In the genomic region with DNA sequence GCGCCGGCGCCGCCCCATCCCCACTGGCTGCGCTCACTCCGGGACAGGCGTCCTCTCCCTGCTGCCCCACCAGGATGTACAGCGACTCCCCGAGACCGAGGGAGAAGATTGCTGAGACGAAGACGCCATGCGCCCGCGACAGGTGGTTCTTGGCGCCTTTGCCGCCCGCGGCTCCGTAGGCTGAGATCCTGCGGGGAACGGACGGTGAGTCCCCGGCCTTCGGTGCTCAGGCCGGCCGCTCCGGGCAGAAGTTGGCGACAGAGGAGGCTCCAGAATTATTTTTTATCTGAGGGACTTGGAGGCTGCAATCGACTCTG, we compare ENCODE assay signal across 9 cellular contexts. TPM values are rescaled to one million over a fixed set of nuclear protein-coding genes. Genes with fewer than 3 reads are reported as not detected.
DNase-seq lines count a peak whose midpoint lies in the region; ATAC-seq and TF ChIP-seq lines count a peak whose summit lies in the region.
"Had no signal": no experiment of that assay in that cellular context is flagged by ENCODE, and none has a peak within 500 bp of the region (broad histone marks: within the 10 kb centered on the region; RNA-seq: fewer than 3 reads in every experiment).

No MANE protein-coding gene starts in this region.

- H3K4me1 Mint-ChIP-seq in activated naive CD8-positive, alpha-beta T cell treated with anti-CD3 and anti-CD28 coated beads for 36 hours = peaks cover 21% of the 10 kb centered on the region

- DNase-seq in heart right ventricle (no peak), right atrium auricular region (ENCODE audit: low spot score) (no peak), upper lobe of left lung (peak in 1 of 2 donors; percentile 82), DMS79 (lab: John Stamatoyannopoulos, UW) (no peak)
- peak; percentile 13 for DNase-seq in activated naive CD8-positive, alpha-beta T cell treated with anti-CD3 and anti-CD28 coated beads for 36 hours
- DNase-seq: cerebellar nuclear complex had no signal

- H3K4me1 ChIP-seq in heart right ventricle (peaks cover 8 to 29% (median 27%) of the 10 kb centered on the region in 9 donors), right atrium auricular region (peaks cover 0 to 29% of the 10 kb centered on the region in 2 donors), mesodermal cell (ENCODE audit: control insufficient read depth, insufficient read depth, low read length, poor library complexity, severe bottlenecking) (peaks cover 15% of the 10 kb centered on the region), upper lobe of left lung (peaks cover 25 to 34% (median 28%) of the 10 kb centered on the region in 4 donors)

- TF ChIP-seq CTCF in heart right ventricle (IDR thresholded peaks at IDR 0.05) (no peak), right atrium auricular region (IDR thresholded peaks at IDR 0.05) (no peak), upper lobe of left lung (IDR thresholded peaks at IDR 0.05) (no peak)

- H3K4me3 Mint-ChIP-seq in activated naive CD8-positive, alpha-beta T cell treated with anti-CD3 and anti-CD28 coated beads for 36 hours = peak overlapping the region; percentile 57

- 1% methylated on average over 24 to 30 of the region's 30 CpGs for WGBS in heart right ventricle, 2 donors
- 3 to 8% methylated on average over 23 to 28 of the region's 30 CpGs for WGBS in mesodermal cell (ENCODE audit: insufficient coverage in 2 of 2), 2 experiments
- WGBS in upper lobe of left lung, 2 donors = 2 to 6% methylated on average over 15 to 20 of the region's 30 CpGs

- peaks cover 0 to 3% (median 0%) of the 10 kb centered on the region in 9 donors for H3K36me3 ChIP-seq in heart right ventricle
- H3K36me3 ChIP-seq in right atrium auricular region = no peaks in the 10 kb centered on the region
- peaks cover 4% of the 10 kb centered on the region for H3K36me3 ChIP-seq in mesodermal cell (ENCODE audit: control insufficient read depth, insufficient read depth, low read length)
- H3K36me3 ChIP-seq in upper lobe of left lung = no peaks in the 10 kb centered on the region

- H3K9me3 ChIP-seq in heart right ventricle = no peaks in the 10 kb centered on the region
- no peaks in the 10 kb centered on the region for H3K9me3 ChIP-seq in right atrium auricular region
- no peaks in the 10 kb centered on the region for H3K9me3 ChIP-seq in mesodermal cell (ENCODE audit: control insufficient read depth, low read length)
- no peaks in the 10 kb centered on the region for H3K9me3 ChIP-seq in upper lobe of left lung

- H3K27me3 Mint-ChIP-seq in activated naive CD8-positive, alpha-beta T cell treated with anti-CD3 and anti-CD28 coated beads for 36 hours = peaks cover 37% of the 10 kb centered on the region

- TF ChIP-seq POLR2A in upper lobe of left lung (IDR thresholded peaks at IDR 0.05) = no peak

- H3K4me3 ChIP-seq in heart right ventricle (peak overlapping the region in 9 of 10 donors; percentile 19 to 51 (median 42)), right atrium auricular region (peak overlapping the region in 1 of 2 donors; percentile 49), mesodermal cell (ENCODE audit: extremely low read depth, insufficient read depth, low read length, poor library complexity, severe bottlenecking) (peak overlapping the region; percentile 5), upper lobe of left lung (peak overlapping the region in 3 of 4 donors; percentile 45 to 55 (median 47))

- H3K27ac ChIP-seq in heart right ventricle (no peak overlapping the region), right atrium auricular region (no peak overlapping the region), mesodermal cell (ENCODE audit: low read depth, low read length, severe bottlenecking) (no peak overlapping the region), upper lobe of left lung (peak overlapping the region in 1 of 4 donors; percentile 27)

- H3K27ac Mint-ChIP-seq in activated naive CD8-positive, alpha-beta T cell treated with anti-CD3 and anti-CD28 coated beads for 36 hours = no peak overlapping the region

- H3K27me3 ChIP-seq in heart right ventricle (peaks cover 16 to 49% (median 32%) of the 10 kb centered on the region in 7 donors), right atrium auricular region (peaks cover 16 to 21% of the 10 kb centered on the region in 2 donors), upper lobe of left lung (peaks cover 0 to 29% (median 18%) of the 10 kb centered on the region in 4 donors)

- H3K9me3 Mint-ChIP-seq in activated naive CD8-positive, alpha-beta T cell treated with anti-CD3 and anti-CD28 coated beads for 36 hours = no peaks in the 10 kb centered on the region

- TF ChIP-seq EP300 in upper lobe of left lung (IDR thresholded peaks at IDR 0.05) = no peak

- peaks cover 9% of the 10 kb centered on the region for H3K36me3 Mint-ChIP-seq in activated naive CD8-positive, alpha-beta T cell treated with anti-CD3 and anti-CD28 coated beads for 36 hours

- ATAC-seq in heart right ventricle (no peak), upper lobe of left lung (ENCODE audit: low FRiP score in 2 of 2) (no peak), HG03442 (IDR thresholded peaks at IDR 0.05; ENCODE audit: unreplicated experiment) (no peak), GM19397 (IDR thresholded peaks at IDR 0.05; ENCODE audit: unreplicated experiment) (no peak)

- intact Hi-C loops in heart right ventricle (cut with DNase I) = no loop called here

RNA-seq across cellular contexts. Expression of a gene that starts 1.6 kb away (rescaled TPM):
- 1 to 10 TPM in 2 of 10 donors, under 1 TPM in 8; 0.11 to 1.6 (median 0.49) TPM for total RNA-seq in heart right ventricle
- polyA plus RNA-seq in heart right ventricle = under 1 TPM; 0.28 to 0.95 TPM
- under 1 TPM in 1 of 2 donors, not detected in 1; 0.98 TPM for total RNA-seq in right atrium auricular region
- under 1 TPM in 1 of 2 experiments, not detected in 1; 0.16 TPM for total RNA-seq in activated naive CD8-positive, alpha-beta T cell treated with anti-CD3 and anti-CD28 coated beads for 36 hours
- polyA plus RNA-seq in mesodermal cell (2013, experiment 1 of 2) = 1.8 TPM
- polyA plus RNA-seq in mesodermal cell (2013, experiment 2 of 2) = 2.2 TPM
- 10 to 100 TPM in 2 of 6 donors, 1 to 10 TPM in 4; 2.2 to 23.0 (median 5.7) TPM for total RNA-seq in upper lobe of left lung

RNA-seq across cellular contexts. Expression of a gene that starts 18.4 kb away (rescaled TPM):
- total RNA-seq in heart right ventricle (1 to 10 TPM in 6 of 10 donors, under 1 TPM in 4; 0.55 to 6.8 (median 1.5) TPM), right atrium auricular region (under 1 TPM in 1 of 2 donors, not detected in 1; 0.90 TPM), upper lobe of left lung (1 to 10 TPM in 2 of 6 donors, under 1 TPM in 2, not detected in 2; 0.30 to 5.2 (median 0.95) TPM)
- polyA plus RNA-seq in heart right ventricle = 1 to 10 TPM; 1.7 to 4.4 TPM
- total RNA-seq in activated naive CD8-positive, alpha-beta T cell treated with anti-CD3 and anti-CD28 coated beads for 36 hours = 1 to 10 TPM; 1.3 to 1.6 TPM
- polyA plus RNA-seq in mesodermal cell (2013, experiment 1 of 2) = 1.2 TPM
- 0.66 TPM for polyA plus RNA-seq in mesodermal cell (2013, experiment 2 of 2)

RNA-seq across cellular contexts. Expression of a gene that starts 32.0 kb away (rescaled TPM):
- total RNA-seq in heart right ventricle (10 to 100 TPM; 17.6 to 27.9 (median 24.6) TPM), right atrium auricular region (10 to 100 TPM; 10.4 to 25.3 TPM), upper lobe of left lung (10 to 100 TPM; 22.0 to 92.2 (median 33.2) TPM)
- polyA plus RNA-seq in heart right ventricle = 10 to 100 TPM in 1 of 2 donors, 1 to 10 TPM in 1; 9.7 to 16.0 TPM
- 10 to 100 TPM; 57.3 to 61.1 TPM for total RNA-seq in activated naive CD8-positive, alpha-beta T cell treated with anti-CD3 and anti-CD28 coated beads for 36 hours
- polyA plus RNA-seq in mesodermal cell (2013, experiment 1 of 2) = 38.0 TPM
- 26.4 TPM for polyA plus RNA-seq in mesodermal cell (2013, experiment 2 of 2)

RNA-seq across cellular contexts. Expression of a gene that starts 47.0 kb away (rescaled TPM):
- total RNA-seq in heart right ventricle = 1 to 10 TPM; 1.2 to 6.3 (median 3.2) TPM
- 1 to 10 TPM; 2.7 to 9.6 TPM for polyA plus RNA-seq in heart right ventricle
- total RNA-seq in right atrium auricular region = 1 to 10 TPM; 4.1 to 8.5 TPM
- 1 to 10 TPM; 1.1 to 1.3 TPM for total RNA-seq in activated naive CD8-positive, alpha-beta T cell treated with anti-CD3 and anti-CD28 coated beads for 36 hours
- 81.7 TPM for polyA plus RNA-seq in mesodermal cell (2013, experiment 1 of 2)
- 79.1 TPM for polyA plus RNA-seq in mesodermal cell (2013, experiment 2 of 2)
- total RNA-seq in upper lobe of left lung = 10 to 100 TPM in 2 of 6 donors, 1 to 10 TPM in 4; 2.1 to 17.1 (median 9.0) TPM
